In genomic region chrX:112147206-112147605, GRCh38 we compare ENCODE assay signal across 10 cellular contexts.
DNase-seq lines count a peak whose midpoint lies in the region; ATAC-seq, FAIRE-seq and TF ChIP-seq lines count a peak whose summit lies in the region.
"Had no signal": no experiment of that assay in that cellular context is flagged by ENCODE, and none has a peak within 500 bp of the region (broad histone marks: within the 10 kb centered on the region; RNA-seq: fewer than 3 reads in every experiment).

No MANE protein-coding gene starts in this region.

- no peak overlapping the region for H3K23ac ChIP-seq in H9 (ENCODE audit: insufficient read length, low read depth, low read length)

- H2BK15ac ChIP-seq in H9 (ENCODE audit: low read depth, low read length) = no peak overlapping the region

- no peak overlapping the region for H3K14ac ChIP-seq in H9 (ENCODE audit: insufficient read depth, low read length)

- H3T11ph ChIP-seq in H9 (ENCODE audit: low read length) = no peak overlapping the region

- no peak for ATAC-seq in activated T-cell treated with anti-CD3 and anti-CD28 coated beads, Interleukin-2, amount 50 U/mL, for 4 hours
- ATAC-seq in HG03432 (IDR thresholded peaks at IDR 0.05; ENCODE audit: unreplicated experiment) = no peak
- ATAC-seq in CD8-positive, alpha-beta T cell = no peak
- ATAC-seq: effector memory CD8-positive, alpha-beta T cell had no signal

- no CpG with 5 or more reads among the region's 2 CpGs for WGBS in H9 (ENCODE audit: extremely low coverage, insufficient read length, low lambda C conversion rate)

- H3K36me3 Mint-ChIP-seq in H9 (ENCODE audit: insufficient read depth in 1 of 3, low read depth in 3 of 3) = no peaks in the 10 kb centered on the region
- H3K36me3 Mint-ChIP-seq in activated T-cell treated with anti-CD3 and anti-CD28 coated beads, Interleukin-2, amount 50 U/mL, for 4 hours (ENCODE audit: insufficient read depth) = no peaks in the 10 kb centered on the region
- H3K36me3 Mint-ChIP-seq in CD8-positive, alpha-beta T cell = no peaks in the 10 kb centered on the region

- H4K91ac ChIP-seq in H9 (ENCODE audit: insufficient read length, low read depth, low read length) = no peak overlapping the region

- peak; percentile 59 for TF ChIP-seq CTCF in C4-2B (conservative IDR thresholded peaks at IDR 0.05)
- TF ChIP-seq CTCF in H9 (conservative IDR thresholded peaks at IDR 0.05) = peak; percentile 74
- peak; percentile 29 to 47 (median 34) for TF ChIP-seq CTCF in keratinocyte (optimal IDR thresholded peaks at IDR 0.05 in 1 of 3, IDR thresholded peaks at IDR 0.05 in 1 of 3, conservative IDR thresholded peaks at IDR 0.05 in 1 of 3; ENCODE audit: extremely low read depth in 1 of 3, insufficient read depth in 2 of 3, low read length in 3 of 3)
- TF ChIP-seq CTCF in CD8-positive, alpha-beta T cell (IDR thresholded peaks at IDR 0.05) = no peak

- intact Hi-C loops in CD8-positive, alpha-beta T cell (cut with DNase I, micrococcal nuclease) = no loop called here

- no peaks in the 10 kb centered on the region for H3K9me3 ChIP-seq in H9 (ENCODE audit: control insufficient read depth, low read depth, low read length)
- no peaks in the 10 kb centered on the region for H3K9me3 ChIP-seq in keratinocyte (ENCODE audit: control insufficient read depth, low read depth, low read length)
- no peaks in the 10 kb centered on the region for H3K9me3 ChIP-seq in effector memory CD4-positive, alpha-beta T cell (ENCODE audit: control insufficient read depth, low read length)
- H3K9me3 ChIP-seq in CD8-positive, alpha-beta T cell (ENCODE audit: low read length) = no peaks in the 10 kb centered on the region

- H2BK120ac ChIP-seq in H9 (ENCODE audit: low read depth, low read length, poor library complexity, severe bottlenecking) = no peak overlapping the region

- H2AFZ ChIP-seq in H9 (ENCODE audit: low read length) = no peak overlapping the region
- no peak overlapping the region for H2AFZ ChIP-seq in keratinocyte (ENCODE audit: control insufficient read depth, low read length)

- no peak overlapping the region for H4K5ac ChIP-seq in H9 (ENCODE audit: insufficient read length, low read depth, low read length)

- H3K4me2 ChIP-seq in H9 (ENCODE audit: insufficient read depth, insufficient read length, low read length) (no peak overlapping the region), keratinocyte (ENCODE audit: control insufficient read depth, extremely low read depth, insufficient read depth, low read depth, low read length) (no peak overlapping the region)

- POLR2A ChIA-PET in CD8-positive, alpha-beta T cell (lab: Charles Lee) = no interaction called here

- H3K27ac Mint-ChIP-seq in H9 = no peak overlapping the region
- no peak overlapping the region for H3K27ac Mint-ChIP-seq in CD8-positive, alpha-beta T cell
- H3K27ac Mint-ChIP-seq: effector memory CD8-positive, alpha-beta T cell had no signal

- H3K27me3 Mint-ChIP-seq in H9 (ENCODE audit: low read depth) = no peaks in the 10 kb centered on the region
- H3K27me3 Mint-ChIP-seq in activated T-cell treated with anti-CD3 and anti-CD28 coated beads, Interleukin-2, amount 50 U/mL, for 4 hours (ENCODE audit: low read depth) = no peaks in the 10 kb centered on the region
- no peaks in the 10 kb centered on the region for H3K27me3 Mint-ChIP-seq in CD8-positive, alpha-beta T cell (ENCODE audit: low read depth)
- H3K27me3 Mint-ChIP-seq: effector memory CD8-positive, alpha-beta T cell had no signal

- H2AK5ac ChIP-seq in H9 (ENCODE audit: insufficient read length, low read length) = no peak overlapping the region

- no peak overlapping the region for H3K9ac ChIP-seq in H9 (ENCODE audit: extremely low read depth, insufficient read length, low read length)
- no peak overlapping the region for H3K9ac ChIP-seq in keratinocyte (ENCODE audit: control insufficient read depth, extremely low read depth, insufficient read depth, low read length)

- H3K18ac ChIP-seq in H9 (ENCODE audit: insufficient read length, low read depth, low read length) = no peak overlapping the region

- dilution Hi-C loops in keratinocyte (cut with MboI; ENCODE audit: extremely low pct_ligation_motif_present, low sequenced_read_pairs) = no loop called here

- H3K9me1 ChIP-seq in keratinocyte (ENCODE audit: control insufficient read depth, extremely low read depth, insufficient read depth, low read length) = no peaks in the 10 kb centered on the region

- no peak overlapping the region for H3K4me3 Mint-ChIP-seq in H9
- no peak overlapping the region for H3K4me3 Mint-ChIP-seq in activated T-cell treated with anti-CD3 and anti-CD28 coated beads, Interleukin-2, amount 50 U/mL, for 4 hours
- H3K4me3 Mint-ChIP-seq in CD8-positive, alpha-beta T cell = no peak overlapping the region
- H3K4me3 Mint-ChIP-seq: effector memory CD8-positive, alpha-beta T cell had no signal

- peaks cover 6% of the 10 kb centered on the region in 2 experiments for H3K4me1 Mint-ChIP-seq in H9
- no peaks in the 10 kb centered on the region for H3K4me1 Mint-ChIP-seq in activated T-cell treated with anti-CD3 and anti-CD28 coated beads, Interleukin-2, amount 50 U/mL, for 4 hours (ENCODE audit: low read depth)
- H3K4me1 Mint-ChIP-seq in CD8-positive, alpha-beta T cell (ENCODE audit: low read depth) = no peaks in the 10 kb centered on the region

- H3K27ac ChIP-seq in C4-2B (no peak overlapping the region), H9 (ENCODE audit: insufficient read length, low read depth, low read length) (no peak overlapping the region), keratinocyte (ENCODE audit: control insufficient read depth, insufficient read depth, low read length) (no peak overlapping the region)
- H3K27ac ChIP-seq in effector memory CD4-positive, alpha-beta T cell (ENCODE audit: insufficient read depth, low read length, poor library complexity, severe bottlenecking) = no peak overlapping the region
- H3K27ac ChIP-seq in CD8-positive, alpha-beta T cell (ENCODE audit: low read depth, low read length) = no peak overlapping the region
- H3K27ac ChIP-seq: SK-N-MC had no signal

- no peak overlapping the region for H3K4ac ChIP-seq in H9 (ENCODE audit: low read depth, low read length)

- H3K27me3 ChIP-seq in H9 (ENCODE audit: insufficient read depth, low read length) (no peaks in the 10 kb centered on the region), keratinocyte (ENCODE audit: control insufficient read depth, extremely low read depth, insufficient read depth, low read length) (no peaks in the 10 kb centered on the region)
- no peaks in the 10 kb centered on the region for H3K27me3 ChIP-seq in effector memory CD4-positive, alpha-beta T cell (replicated peaks; ENCODE audit: control insufficient read depth, insufficient read depth, low read length, poor library complexity, severe bottlenecking)
- H3K27me3 ChIP-seq in CD8-positive, alpha-beta T cell (ENCODE audit: insufficient read depth, low read length) = no peaks in the 10 kb centered on the region

- no peaks in the 10 kb centered on the region for H4K20me1 ChIP-seq in H9 (ENCODE audit: control insufficient read depth, insufficient read depth, insufficient read length)
- H4K20me1 ChIP-seq in keratinocyte (ENCODE audit: control insufficient read depth, extremely low read depth, insufficient read depth, low read length) = no peaks in the 10 kb centered on the region

- H2BK20ac ChIP-seq in H9 (ENCODE audit: low read depth, low read length, poor library complexity, severe bottlenecking) = no peak overlapping the region

- no peaks in the 10 kb centered on the region; the same call in none of the 2 replicates for H3K4me1 ChIP-seq in H9 (ENCODE audit: insufficient read depth, low read length)
- no peaks in the 10 kb centered on the region for H3K4me1 ChIP-seq in keratinocyte (ENCODE audit: control insufficient read depth, extremely low read depth, insufficient read depth, low read length)
- no peaks in the 10 kb centered on the region for H3K4me1 ChIP-seq in effector memory CD4-positive, alpha-beta T cell (ENCODE audit: control insufficient read depth, insufficient read depth, low read length, poor library complexity, severe bottlenecking)
- H3K4me1 ChIP-seq in CD8-positive, alpha-beta T cell (ENCODE audit: insufficient read depth, low read length) = no peaks in the 10 kb centered on the region

- FAIRE-seq in keratinocyte (lab: Jason Lieb, UNC) = no peak

- H3K23me2 ChIP-seq in H9 (ENCODE audit: insufficient read length, low read depth, low read length, poor library complexity, severe bottlenecking) = no peaks in the 10 kb centered on the region

- DNase-seq in H9 (peak; percentile 50), SKM-1 (lab: John Stamatoyannopoulos, UW; ENCODE audit: unreplicated experiment) (peak; percentile 8), keratinocyte (ENCODE audit: low read depth, low spot score) (no peak)
- no peak for DNase-seq in effector memory CD4-positive, alpha-beta T cell
- DNase-seq in activated T-cell treated with anti-CD3 and anti-CD28 coated beads, Interleukin-2, amount 50 U/mL, for 4 hours = no peak
- DNase-seq in CD8-positive, alpha-beta T cell = no peak
- DNase-seq: effector memory CD8-positive, alpha-beta T cell had no signal

- H3K79me1 ChIP-seq in H9 (ENCODE audit: insufficient read depth, low read depth, low read length, poor library complexity, severe bottlenecking) = no peaks in the 10 kb centered on the region

- H3K79me2 ChIP-seq in H9 (ENCODE audit: insufficient read depth, low read length) = no peaks in the 10 kb centered on the region
- H3K79me2 ChIP-seq in keratinocyte (ENCODE audit: control insufficient read depth, insufficient read depth, low read length) = no peaks in the 10 kb centered on the region

- CTCF ChIA-PET in CD8-positive, alpha-beta T cell (lab: Charles Lee) = no interaction called here

- H3K36me3 ChIP-seq in keratinocyte (ENCODE audit: control insufficient read depth in 2 of 2, extremely low read depth in 1 of 2, insufficient read depth in 2 of 2, low read length in 2 of 2) = no peaks in the 10 kb centered on the region
- no peaks in the 10 kb centered on the region for H3K36me3 ChIP-seq in effector memory CD4-positive, alpha-beta T cell (ENCODE audit: control insufficient read depth, insufficient read depth, low read length)
- no peaks in the 10 kb centered on the region for H3K36me3 ChIP-seq in CD8-positive, alpha-beta T cell (ENCODE audit: insufficient read depth, low read length)

- H3K9me3 Mint-ChIP-seq in H9 = no peaks in the 10 kb centered on the region
- H3K9me3 Mint-ChIP-seq in activated T-cell treated with anti-CD3 and anti-CD28 coated beads, Interleukin-2, amount 50 U/mL, for 4 hours = no peaks in the 10 kb centered on the region
- no peaks in the 10 kb centered on the region for H3K9me3 Mint-ChIP-seq in CD8-positive, alpha-beta T cell
- H3K9me3 Mint-ChIP-seq: effector memory CD8-positive, alpha-beta T cell had no signal

- no peak overlapping the region for H2BK12ac ChIP-seq in H9 (ENCODE audit: insufficient read length, low read depth, low read length)

- no peak overlapping the region for H2BK5ac ChIP-seq in H9 (ENCODE audit: insufficient read length, low read length)

- no peak overlapping the region for H3K4me3 ChIP-seq in keratinocyte (ENCODE audit: control insufficient read depth in 2 of 3, extremely low read depth in 1 of 3, insufficient read depth in 2 of 3, low read depth in 1 of 3, low read length in 3 of 3)
- H3K4me3 ChIP-seq in effector memory CD4-positive, alpha-beta T cell (ENCODE audit: insufficient read depth, low read depth, low read length, poor library complexity, severe bottlenecking) = no peak overlapping the region
- H3K4me3 ChIP-seq in CD8-positive, alpha-beta T cell (ENCODE audit: low read depth, low read length) = no peak overlapping the region
- H3K4me3 ChIP-seq: SK-N-MC had no signal

- H3K56ac ChIP-seq in H9 (ENCODE audit: insufficient read length, low read depth, low read length) = no peak overlapping the region

- no peak overlapping the region for H4K8ac ChIP-seq in H9 (replicated peaks; ENCODE audit: insufficient read length, low read depth, low read length)

Comparison
In these comparisons a context has a peak if more than half of its experiments do, and no peak if none do; other contexts are left out.
1. DNase-seq: peak in H9 (single experiment) and SKM-1 (single experiment); none in keratinocyte (single experiment), effector memory CD4-positive, alpha-beta T cell (0 of 3), activated T-cell treated with anti-CD3 and anti-CD28 coated beads, Interleukin-2, amount 50 U/mL, for 4 hours (single experiment) and CD8-positive, alpha-beta T cell (0 of 7).